ENCODE assay signal across 17 cellular contexts in the genomic region with DNA sequence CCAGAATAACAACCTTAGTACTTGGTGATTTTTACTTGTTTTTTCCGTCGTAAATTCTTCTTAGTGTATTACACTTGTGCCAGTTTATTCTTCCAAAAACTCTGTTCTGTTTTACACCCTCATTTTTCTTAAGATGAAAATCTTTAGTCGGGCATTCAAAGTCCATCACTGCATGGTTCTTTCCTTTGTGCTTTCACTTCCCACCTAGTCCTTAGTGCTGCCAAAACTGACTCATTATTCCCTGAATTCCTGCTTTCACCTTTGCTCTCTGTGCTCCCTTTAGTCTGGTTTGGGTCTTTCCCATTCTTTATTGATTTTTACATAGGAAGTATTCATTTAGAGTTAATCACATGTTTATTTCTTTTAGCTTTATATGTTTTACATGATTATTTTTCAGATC. TPM values are rescaled to one million over a fixed set of nuclear protein-coding genes. Genes with fewer than 3 reads are reported as not detected.
DNase-seq lines count a peak whose midpoint lies in the region; ATAC-seq, FAIRE-seq and TF ChIP-seq lines count a peak whose summit lies in the region.
"Had no signal": no experiment of that assay in that cellular context is flagged by ENCODE, and none has a peak within 500 bp of the region (broad histone marks: within the 10 kb centered on the region; RNA-seq: fewer than 3 reads in every experiment).

No MANE protein-coding gene starts in this region.

- H3K27ac ChIP-seq in A549 (no peak overlapping the region), astrocyte (ENCODE audit: low read depth, low read length) (no peak overlapping the region), kidney (ENCODE audit: low read depth in 2 of 2, low read length in 2 of 2) (peak overlapping the region; percentile 51 to 81), thyroid gland (no peak overlapping the region)
- H3K27ac ChIP-seq: SK-N-MC had no signal

- peak overlapping the region; percentile 7 for H3K27ac Mint-ChIP-seq in astrocyte (ENCODE audit: unreplicated experiment)
- H3K27ac Mint-ChIP-seq: mesothelial cell of epicardium had no signal

- TF ChIP-seq RAD21 in A549 (conservative IDR thresholded peaks at IDR 0.05 in 1 of 2, IDR thresholded peaks at IDR 0.05 in 1 of 2) = no peak

- H3K9me3 Mint-ChIP-seq in astrocyte (ENCODE audit: unreplicated experiment) = no peaks in the 10 kb centered on the region
- H3K9me3 Mint-ChIP-seq: mesothelial cell of epicardium had no signal

- no peak overlapping the region for H3K9ac ChIP-seq in astrocyte (ENCODE audit: low read length)
- no peak overlapping the region for H3K9ac ChIP-seq in kidney (ENCODE audit: low read length in 2 of 2)

- H3K9me3 ChIP-seq in A549 = no peaks in the 10 kb centered on the region
- no peaks in the 10 kb centered on the region for H3K9me3 ChIP-seq in astrocyte (ENCODE audit: insufficient read depth, low read depth, low read length)
- no peaks in the 10 kb centered on the region for H3K9me3 ChIP-seq in kidney (ENCODE audit: control insufficient read depth in 1 of 2, low read length in 2 of 2)
- H3K9me3 ChIP-seq in thyroid gland = no peaks in the 10 kb centered on the region

- WGBS in A549 (ENCODE audit: missing lambda C conversion rate) = 67% methylated on average over 3 of the region's 3 CpGs
- WGBS in thyroid gland, 2 donors = 61 to 69% methylated on average over 3 of the region's 3 CpGs

- H3K36me3 ChIP-seq in astrocyte (ENCODE audit: insufficient read depth, low read length) (no peaks in the 10 kb centered on the region), kidney (ENCODE audit: control insufficient read depth in 1 of 2, insufficient read depth in 2 of 2, low read length in 2 of 2) (no peaks in the 10 kb centered on the region), thyroid gland (no peaks in the 10 kb centered on the region)

- H3K4me2 ChIP-seq in A549 (peak overlapping the region; percentile 83; the same call in 2 of the 3 replicates), astrocyte (ENCODE audit: low read length) (peak overlapping the region; percentile 44)

- H3K36me3 Mint-ChIP-seq in astrocyte (ENCODE audit: low read depth, unreplicated experiment) = no peaks in the 10 kb centered on the region
- H3K36me3 Mint-ChIP-seq: mesothelial cell of epicardium had no signal

- peak overlapping the region; percentile 50 for H3K4me3 Mint-ChIP-seq in astrocyte (ENCODE audit: unreplicated experiment)
- H3K4me3 Mint-ChIP-seq: mesothelial cell of epicardium had no signal

- TF ChIP-seq POLR2A in A549 (IDR thresholded peaks at IDR 0.05; ENCODE audit: low read length) (no peak), thyroid gland (IDR thresholded peaks at IDR 0.05) (no peak)

- FAIRE-seq in A549 (lab: Jason Lieb, UNC) (no peak), astrocyte (lab: Jason Lieb, UNC) (no peak), kidney (lab: Jason Lieb, UNC) (no peak)

- H3K4me1 ChIP-seq in A549 (peaks cover 29% of the 10 kb centered on the region), astrocyte (ENCODE audit: insufficient read depth, low read length) (peaks cover 7% of the 10 kb centered on the region), kidney (ENCODE audit: control insufficient read depth in 1 of 2, insufficient read depth in 1 of 2, low read depth in 1 of 2, low read length in 2 of 2) (peaks cover 0 to 11% of the 10 kb centered on the region in 2 donors), thyroid gland (peaks cover 6 to 20% of the 10 kb centered on the region in 2 donors)

- intact Hi-C loops in kidney (cut with DNase I) (no loop called here), thyroid gland (cut with DNase I) (no loop called here)

- ATAC-seq in A549 (no peak), GM21619 (IDR thresholded peaks at IDR 0.05; ENCODE audit: unreplicated experiment) (no peak)

- no peak for TF ChIP-seq CTCF in A549 (IDR thresholded peaks at IDR 0.05)
- no peak for TF ChIP-seq CTCF in astrocyte (IDR thresholded peaks at IDR 0.05; ENCODE audit: insufficient read depth, low read depth, low read length)
- no peak for TF ChIP-seq CTCF in kidney (IDR thresholded peaks at IDR 0.05; ENCODE audit: borderline replicate concordance, extremely low read depth, insufficient read depth)
- TF ChIP-seq CTCF in thyroid gland (IDR thresholded peaks at IDR 0.05) = no peak

- TF ChIP-seq EP300 in A549 (IDR thresholded peaks at IDR 0.05) = no peak

- H4K20me1 ChIP-seq in astrocyte (ENCODE audit: insufficient read depth, low read length) = peaks cover 35% of the 10 kb centered on the region

- DNase-seq in A549 (ENCODE audit: low read depth in 1 of 2, low spot score in 1 of 2) (no peak), HCEC 1CT (peak; percentile 14), astrocyte (ENCODE audit: low read depth) (peak; percentile 6), kidney (no peak), mucosa of gallbladder (ENCODE audit: low spot score) (no peak), thyroid gland (no peak)
- DNase-seq in activated CD8-positive, alpha-beta memory T cell treated with anti-CD3 and anti-CD28 coated beads, Interleukin-2, amount 50 U/mL, for 4 hours = no peak
- DNase-seq: activated CD8-positive, alpha-beta memory T cell treated with anti-CD3 and anti-CD28 coated beads, Interleukin-2, amount 50 U/mL, for 48 hours; amniotic stem cell; dorsolateral prefrontal cortex; NCI-H1417 treated with DMSO at 0.1 percent for 48 hours; NCI-H446 treated with DMSO at 0.1 percent for 48 hours; posterior cingulate gyrus; stimulated activated CD4-positive, alpha-beta T cell treated with anti-CD3 and anti-CD28 coated beads, Interleukin-12 subunit alpha, Interleukin-12 subunit beta, amount 100 ng/mL, for 4 hours had no signal

- no peak overlapping the region for H2AFZ ChIP-seq in astrocyte (ENCODE audit: low read depth, low read length)

- no peaks in the 10 kb centered on the region for H3K27me3 Mint-ChIP-seq in astrocyte (ENCODE audit: low read depth, unreplicated experiment)

- H3K27me3 ChIP-seq in astrocyte (ENCODE audit: insufficient read depth, low read length) (no peaks in the 10 kb centered on the region), thyroid gland (no peaks in the 10 kb centered on the region)
- H3K27me3 ChIP-seq: dorsolateral prefrontal cortex had no signal

- H3K4me3 ChIP-seq in A549 (no peak overlapping the region), astrocyte (ENCODE audit: insufficient read depth, low read depth, low read length) (no peak overlapping the region), kidney (ENCODE audit: low read length in 2 of 2) (peak overlapping the region in 1 of 2 donors; percentile 32), thyroid gland (replicated peaks in 1 of 3) (no peak overlapping the region)
- H3K4me3 ChIP-seq: SK-N-MC had no signal

- POLR2A ChIA-PET in A549 (lab: Yijun Ruan, JAX) = interaction anchor here (0.7 kb wide), 1 partner anchor 178 kb away, joined by 3 read pairs; no protein-coding TSS in a partner anchor

- peaks cover 77% of the 10 kb centered on the region for H3K79me2 ChIP-seq in astrocyte (ENCODE audit: insufficient read depth, low read length)

- CTCF ChIA-PET in A549 (lab: Yijun Ruan, JAX) = no interaction called here

- peaks cover 14% of the 10 kb centered on the region for H3K4me1 Mint-ChIP-seq in astrocyte (ENCODE audit: low read depth, unreplicated experiment)
- H3K4me1 Mint-ChIP-seq: mesothelial cell of epicardium had no signal

TF ChIP-seq in A549, 52 proteins besides CTCF, POLR2A, EP300 and RAD21 (continues in another document):
- TF ChIP-seq FOSL2 (IDR thresholded peaks at IDR 0.05) (no peak), FOSL2 (CRISPR knock-in tag; IDR thresholded peaks at IDR 0.05) (no peak), ESRRA (IDR thresholded peaks at IDR 0.05; ENCODE audit: borderline replicate concordance, low read length) (no peak), MAZ (IDR thresholded peaks at IDR 0.05; ENCODE audit: borderline replicate concordance, low read depth, low read length) (no peak), HOXA7 (CRISPR knock-in tag; IDR thresholded peaks at IDR 0.05) (no peak), RNF2 (IDR thresholded peaks at IDR 0.05; ENCODE audit: borderline replicate concordance, low read depth) (no peak), RARB (CRISPR knock-in tag; IDR thresholded peaks at IDR 0.05) (no peak)

RNA-seq across cellular contexts. Expression of a gene that starts 3.3 kb away (rescaled TPM):
- polyA plus RNA-seq in A549 (2011; rRNA removed) = 33.2 and 44.1 TPM in 2 replicates
- polyA plus RNA-seq in A549 (2012; cell fraction: cytosol; rRNA removed) = 9.6 and 10.9 TPM in 2 replicates
- 6.9 and 11.0 TPM in 2 replicates for polyA plus RNA-seq in A549 (2012; cell fraction: nucleus; rRNA removed)
- polyA plus RNA-seq in A549 (2017; fragmentation: RNase III; extraction: RNeasy Plus Mini Kit Qiagen cat#74134 plus additional on column Dnase treatment) = 16.1 to 17.4 TPM (median 16.2 TPM) in 3 replicates
- 16.6 and 20.7 TPM in 2 replicates for polyA minus RNA-seq in A549 (2011; rRNA and poly(A)+ RNA removed)
- 17.0 and 18.2 TPM in 2 replicates for total RNA-seq in astrocyte
- total RNA-seq in kidney = 25.1 TPM
- 10.6 TPM for polyA plus RNA-seq in kidney (ENCODE audit: insufficient read depth, low read depth, low replicate concordance)
- 18.0 TPM for total RNA-seq in mucosa of gallbladder
- 10 to 100 TPM; 27.6 to 45.3 (median 36.4) TPM for total RNA-seq in thyroid gland

RNA-seq across cellular contexts. Expression of a gene that starts 33.1 kb away (rescaled TPM):
- polyA plus RNA-seq in A549 (2011; rRNA removed) (4.7 and 7.2 TPM in 2 replicates), A549 (2017; fragmentation: RNase III; extraction: RNeasy Plus Mini Kit Qiagen cat#74134 plus additional on column Dnase treatment) (13.0 to 13.8 TPM (median 13.5 TPM) in 3 replicates), kidney (ENCODE audit: insufficient read depth, low read depth, low replicate concordance) (18.9 TPM)
- 2.1 and 2.9 TPM in 2 replicates for polyA plus RNA-seq in A549 (2012; cell fraction: cytosol; rRNA removed)
- 1.1 and 1.9 TPM in 2 replicates for polyA plus RNA-seq in A549 (2012; cell fraction: nucleus; rRNA removed)
- 1.5 and 1.6 TPM in 2 replicates for polyA minus RNA-seq in A549 (2011; rRNA and poly(A)+ RNA removed)
- total RNA-seq in astrocyte (11.8 and 12.2 TPM in 2 replicates), kidney (21.4 TPM), mucosa of gallbladder (32.3 TPM), thyroid gland (10 to 100 TPM; 21.5 to 32.5 (median 26.3) TPM)

Comparison
In these comparisons a context has a peak if more than half of its experiments do, and no peak if none do; other contexts are left out.
1. DNase-seq: peak in HCEC 1CT (single experiment) and astrocyte (single experiment); none in A549 (0 of 2), kidney (single experiment), mucosa of gallbladder (single experiment), activated CD8-positive, alpha-beta memory T cell treated with anti-CD3 and anti-CD28 coated beads, Interleukin-2, amount 50 U/mL, for 4 hours (single experiment) and thyroid gland (0 of 2).
2. H3K27ac ChIP-seq: peak in kidney (2 of 2); none in A549 (0 of 2), astrocyte (single experiment) and thyroid gland (0 of 3).